In the genomic region with DNA sequence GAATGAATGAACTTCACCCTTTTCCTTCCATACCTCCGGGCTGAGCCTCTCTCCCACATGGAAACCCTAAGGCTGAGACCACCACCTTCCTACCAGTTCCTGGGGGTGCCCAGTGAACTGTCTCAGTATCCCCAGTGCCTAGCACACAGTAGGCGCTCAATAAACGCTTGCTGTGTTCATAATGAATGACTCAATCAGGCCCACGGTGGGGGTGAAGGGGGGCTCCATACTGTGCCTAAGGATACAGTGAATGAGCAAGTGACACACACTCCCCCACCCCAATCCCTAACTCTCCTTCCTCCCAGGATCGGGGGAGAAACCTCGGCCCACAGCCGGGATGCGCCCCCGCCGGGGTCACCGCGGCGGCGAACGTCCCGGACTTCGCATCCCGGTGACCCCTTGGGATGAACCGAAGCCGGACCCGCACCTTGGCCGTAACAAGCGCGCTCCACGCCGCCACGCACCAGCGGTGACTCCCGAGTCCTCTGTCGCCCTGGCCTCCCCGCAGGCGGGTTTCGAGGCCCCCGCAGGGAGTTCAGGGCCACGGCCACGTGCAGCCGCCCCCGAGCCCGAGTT, we compare ENCODE assay signal across 8 cellular contexts. TPM values are rescaled to one million over a fixed set of nuclear protein-coding genes. Genes with fewer than 3 reads are reported as not detected.
DNase-seq lines count a peak whose midpoint lies in the region; ATAC-seq and TF ChIP-seq lines count a peak whose summit lies in the region.

No MANE protein-coding gene starts in this region.

- no peak for TF ChIP-seq CTCF in Calu3 (IDR thresholded peaks at IDR 0.05; ENCODE audit: unreplicated experiment)
- TF ChIP-seq CTCF in fibroblast of villous mesenchyme (IDR thresholded peaks at IDR 0.05; ENCODE audit: insufficient read depth, low read depth, low read length) = no peak
- no peak for TF ChIP-seq CTCF in prostate gland (IDR thresholded peaks at IDR 0.05)

- H3K27ac ChIP-seq in prostate gland = peak overlapping the region in 1 of 2 donors; percentile 36

- WGBS in prostate gland = 13% methylated on average over 29 of the region's 39 CpGs

- peaks cover 3% of the 10 kb centered on the region for H3K4me1 ChIP-seq in prostate gland (replicated peaks)

- H3K9me3 Mint-ChIP-seq in Calu3 (ENCODE audit: low read depth, unreplicated experiment) = no peaks in the 10 kb centered on the region

- CTCF ChIA-PET in Calu3 (lab: Charles Lee) = interaction anchor here (0.8 kb wide), 1 partner anchor 33 kb away, joined by 3 read pairs; no protein-coding TSS in a partner anchor

- H3K27me3 Mint-ChIP-seq in Calu3 (ENCODE audit: unreplicated experiment) = peaks cover 64% of the 10 kb centered on the region

- no peak overlapping the region for H3K27ac Mint-ChIP-seq in Calu3 (ENCODE audit: unreplicated experiment)

- H3K27me3 ChIP-seq in prostate gland (replicated peaks; ENCODE audit: insufficient read depth) = no peaks in the 10 kb centered on the region

- H3K4me1 Mint-ChIP-seq in Calu3 (ENCODE audit: low read depth, unreplicated experiment) = peaks cover 18% of the 10 kb centered on the region

- H3K9me3 ChIP-seq in prostate gland = no peaks in the 10 kb centered on the region

- H3K4me3 ChIP-seq in fibroblast of villous mesenchyme (ENCODE audit: low read depth, low read length) (peak overlapping the region; percentile 61), prostate gland (peak overlapping the region; percentile 40 to 48)

- H3K36me3 Mint-ChIP-seq in Calu3 (ENCODE audit: insufficient read depth, unreplicated experiment) = peaks cover 13% of the 10 kb centered on the region

- no TSS peak for BruUV-seq in Calu3 (replicated peaks; lab: Mats Ljungman, UMichigan)

- ATAC-seq in SK-N-SH treated with all-trans-retinoic acid at 6 μM for 48 hours (peak; percentile 3; the same call in 2 of the 3 replicates), HG03139 (IDR thresholded peaks at IDR 0.05; ENCODE audit: unreplicated experiment) (no peak)

- H3K36me3 ChIP-seq in prostate gland = no peaks in the 10 kb centered on the region

- no peak for DNase-seq in Calu3
- DNase-seq in fibroblast of villous mesenchyme (ENCODE audit: low read depth) = no peak
- no peak for DNase-seq in prostate gland (ENCODE audit: low spot score)
- DNase-seq in stimulated activated CD4-positive, alpha-beta T cell treated with anti-CD3 and anti-CD28 coated beads, Interleukin-15, amount 100 ng/mL, for 24 hours = no peak
- DNase-seq in NCI-H2171 treated with DMSO at 0.1 percent for 48 hours (lab: John Stamatoyannopoulos, UW) = no peak
- no peak for DNase-seq in germinal center (ENCODE audit: low spot score)

- TF ChIP-seq POLR2A in prostate gland (IDR thresholded peaks at IDR 0.05) = no peak

- intact Hi-C loops in Calu3 (cut with micrococcal nuclease; ENCODE audit: unreplicated experiment) = no loop called here
- intact Hi-C loops in prostate gland (cut with DNase I) = no loop called here

- peak overlapping the region; percentile 72 for H3K4me3 Mint-ChIP-seq in Calu3 (ENCODE audit: low read depth, unreplicated experiment)

TF ChIP-seq in SK-N-SH treated with all-trans-retinoic acid at 6 μM for 48 hours, 23 proteins besides CTCF, POLR2A, EP300 and RAD21:
- no peak for TF ChIP-seq PPARA (CRISPR knock-in tag; IDR thresholded peaks at IDR 0.05; ENCODE audit: borderline replicate concordance)
- TF ChIP-seq ZFP30 (CRISPR knock-in tag; IDR thresholded peaks at IDR 0.05) = no peak
- TF ChIP-seq ISL1 (CRISPR knock-in tag; IDR thresholded peaks at IDR 0.05) = no peak
- no peak for TF ChIP-seq ARNTL (CRISPR knock-in tag; IDR thresholded peaks at IDR 0.05; ENCODE audit: borderline replicate concordance, low read depth)
- TF ChIP-seq, protein P1, sequence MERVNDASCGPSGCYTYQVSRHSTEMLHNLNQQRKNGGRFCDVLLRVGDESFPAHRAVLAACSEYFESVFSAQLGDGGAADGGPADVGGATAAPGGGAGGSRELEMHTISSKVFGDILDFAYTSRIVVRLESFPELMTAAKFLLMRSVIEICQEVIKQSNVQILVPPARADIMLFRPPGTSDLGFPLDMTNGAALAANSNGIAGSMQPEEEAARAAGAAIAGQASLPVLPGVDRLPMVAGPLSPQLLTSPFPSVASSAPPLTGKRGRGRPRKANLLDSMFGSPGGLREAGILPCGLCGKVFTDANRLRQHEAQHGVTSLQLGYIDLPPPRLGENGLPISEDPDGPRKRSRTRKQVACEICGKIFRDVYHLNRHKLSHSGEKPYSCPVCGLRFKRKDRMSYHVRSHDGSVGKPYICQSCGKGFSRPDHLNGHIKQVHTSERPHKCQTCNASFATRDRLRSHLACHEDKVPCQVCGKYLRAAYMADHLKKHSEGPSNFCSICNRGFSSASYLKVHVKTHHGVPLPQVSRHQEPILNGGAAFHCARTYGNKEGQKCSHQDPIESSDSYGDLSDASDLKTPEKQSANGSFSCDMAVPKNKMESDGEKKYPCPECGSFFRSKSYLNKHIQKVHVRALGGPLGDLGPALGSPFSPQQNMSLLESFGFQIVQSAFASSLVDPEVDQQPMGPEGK (CRISPR knock-in tag; IDR thresholded peaks at IDR 0.05; ENCODE audit: borderline replicate concordance) = no peak
- TF ChIP-seq, protein P2, sequence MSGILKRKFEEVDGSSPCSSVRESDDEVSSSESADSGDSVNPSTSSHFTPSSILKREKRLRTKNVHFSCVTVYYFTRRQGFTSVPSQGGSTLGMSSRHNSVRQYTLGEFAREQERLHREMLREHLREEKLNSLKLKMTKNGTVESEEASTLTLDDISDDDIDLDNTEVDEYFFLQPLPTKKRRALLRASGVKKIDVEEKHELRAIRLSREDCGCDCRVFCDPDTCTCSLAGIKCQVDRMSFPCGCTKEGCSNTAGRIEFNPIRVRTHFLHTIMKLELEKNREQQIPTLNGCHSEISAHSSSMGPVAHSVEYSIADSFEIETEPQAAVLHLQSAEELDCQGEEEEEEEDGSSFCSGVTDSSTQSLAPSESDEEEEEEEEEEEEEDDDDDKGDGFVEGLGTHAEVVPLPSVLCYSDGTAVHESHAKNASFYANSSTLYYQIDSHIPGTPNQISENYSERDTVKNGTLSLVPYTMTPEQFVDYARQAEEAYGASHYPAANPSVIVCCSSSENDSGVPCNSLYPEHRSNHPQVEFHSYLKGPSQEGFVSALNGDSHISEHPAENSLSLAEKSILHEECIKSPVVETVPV (CRISPR knock-in tag; IDR thresholded peaks at IDR 0.05) = no peak
TF ChIP-seq in SK-N-SH treated with all-trans-retinoic acid at 6 μM for 48 hours: peak in this region for 0.

RNA-seq across cellular contexts. Expression of a gene that starts 0.6 kb away (rescaled TPM):
- total RNA-seq in Calu3 (2022) (3.9 and 6.8 TPM in 2 replicates), fibroblast of villous mesenchyme (3.0 and 22.9 TPM in 2 replicates), prostate gland (10 to 100 TPM in 1 of 2 donors, 1 to 10 TPM in 1; 6.8 to 57.9 TPM)
